ENCODE assay signal across 13 cellular contexts in the genomic region with DNA sequence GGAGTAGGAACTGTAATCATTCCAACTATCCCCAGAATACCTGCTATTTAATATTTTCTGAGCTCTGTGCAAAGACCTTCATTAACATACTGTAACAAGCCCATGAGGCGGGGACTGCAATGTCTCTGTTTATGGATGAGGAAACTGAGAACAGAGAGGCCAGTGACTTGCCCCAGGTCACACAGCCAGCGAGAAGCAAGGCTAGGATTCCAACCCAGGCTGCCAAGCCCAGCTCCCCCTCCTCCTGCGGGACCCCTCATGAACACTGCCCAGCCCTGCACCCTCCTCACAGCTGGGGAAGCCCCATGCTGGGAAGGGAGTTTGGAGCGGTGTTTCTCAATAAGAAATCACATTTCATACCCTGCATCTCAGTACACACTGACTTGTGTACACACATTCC. TPM values are rescaled to one million over a fixed set of nuclear protein-coding genes. Genes with fewer than 3 reads are reported as not detected.
DNase-seq lines count a peak whose midpoint lies in the region; ATAC-seq, FAIRE-seq and TF ChIP-seq lines count a peak whose summit lies in the region.
"Had no signal": no experiment of that assay in that cellular context is flagged by ENCODE, and none has a peak within 500 bp of the region (broad histone marks: within the 10 kb centered on the region; RNA-seq: fewer than 3 reads in every experiment).

No MANE protein-coding gene starts in this region.

- no peaks in the 10 kb centered on the region for H3K9me3 Mint-ChIP-seq in central memory CD8-positive, alpha-beta T cell
- H3K9me3 Mint-ChIP-seq: type B pancreatic cell had no signal

- TF ChIP-seq POLR2A in heart left ventricle (IDR thresholded peaks at IDR 0.05), result no peak

- H3K4me3 ChIP-seq in heart left ventricle, result peak overlapping the region in 2 of 12 donors; percentile 5 to 13

- peaks cover 0 to 9% (median 0%) of the 10 kb centered on the region in 12 donors for H3K9me3 ChIP-seq in heart left ventricle

- no peaks in the 10 kb centered on the region for H3K27me3 Mint-ChIP-seq in central memory CD8-positive, alpha-beta T cell
- H3K27me3 Mint-ChIP-seq: type B pancreatic cell had no signal

- H3K27ac ChIP-seq in heart left ventricle, result peak overlapping the region; percentile 31 to 82 (median 53)
- peak overlapping the region; percentile 26 for H3K27ac ChIP-seq in substantia nigra (ENCODE audit: low read depth, low read length, poor library complexity, severe bottlenecking)

- peaks cover 0 to 28% (median 5%) of the 10 kb centered on the region in 9 donors for H3K36me3 ChIP-seq in heart left ventricle

- peaks cover 8% of the 10 kb centered on the region for H3K36me3 Mint-ChIP-seq in central memory CD8-positive, alpha-beta T cell (ENCODE audit: insufficient read depth)
- H3K36me3 Mint-ChIP-seq: type B pancreatic cell had no signal

- no peaks in the 10 kb centered on the region for H3K27me3 ChIP-seq in heart left ventricle

- intact Hi-C loops in heart left ventricle (cut with DNase I), result no loop called here
- intact Hi-C loops in cardiac septum (cut with DNase I), result no loop called here

- H3K4me3 Mint-ChIP-seq in central memory CD8-positive, alpha-beta T cell, result peak overlapping the region; percentile 50
- H3K4me3 Mint-ChIP-seq: type B pancreatic cell had no signal

- WGBS in heart left ventricle, 4 donors, result 80 to 84% (median 83%) methylated on average over 4 of the region's 4 CpGs

- peaks cover 38% of the 10 kb centered on the region for H3K4me1 Mint-ChIP-seq in central memory CD8-positive, alpha-beta T cell

- DNase-seq in heart left ventricle (no peak), cardiac septum (ENCODE audit: low spot score) (no peak), substantia nigra (lab: John Stamatoyannopoulos, UW) (no peak), urothelium cell line (ENCODE audit: low spot score) (no peak), SW 1271 (lab: John Stamatoyannopoulos, UW) (no peak)
- DNase-seq in central memory CD8-positive, alpha-beta T cell (ENCODE audit: low spot score in 2 of 2), result no peak
- DNase-seq: activated naive CD4-positive, alpha-beta T cell treated with Interleukin-2 at 50 U/mL for 16 hours; NCI-H187 had no signal

- no peak for TF ChIP-seq CTCF in heart left ventricle (IDR thresholded peaks at IDR 0.05)

- H3K27ac Mint-ChIP-seq in central memory CD8-positive, alpha-beta T cell (ENCODE audit: low read depth), result peak overlapping the region; percentile 87
- H3K27ac Mint-ChIP-seq: type B pancreatic cell had no signal

- ATAC-seq in heart left ventricle, result no peak
- ATAC-seq in HG03439 (IDR thresholded peaks at IDR 0.05; ENCODE audit: unreplicated experiment), result peak; percentile 10
- no peak for ATAC-seq in central memory CD8-positive, alpha-beta T cell (replicated peaks; ENCODE audit: extremely low read depth, poor library complexity, severe bottlenecking)
- ATAC-seq in HG03045 (IDR thresholded peaks at IDR 0.05; ENCODE audit: unreplicated experiment), result no peak

- no peak for FAIRE-seq in urothelium cell line (lab: Jason Lieb, UNC)
- FAIRE-seq: colon, G401.6 had no signal

- peaks cover 0 to 40% (median 19%) of the 10 kb centered on the region in 12 donors for H3K4me1 ChIP-seq in heart left ventricle

RNA-seq across cellular contexts. Expression of a gene that starts 10.9 kb away (rescaled TPM):
- 10 to 100 TPM in 6 of 9 donors, 1 to 10 TPM in 3; 4.1 to 55.3 (median 11.8) TPM for total RNA-seq in heart left ventricle
- polyA plus RNA-seq in heart left ventricle, result 10 to 100 TPM in 1 of 2 donors, 1 to 10 TPM in 1; 9.5 to 13.6 TPM
- total RNA-seq in cardiac septum, result 3.5 TPM
